9 cellular contexts compared by ENCODE assay signal in the genomic region with DNA sequence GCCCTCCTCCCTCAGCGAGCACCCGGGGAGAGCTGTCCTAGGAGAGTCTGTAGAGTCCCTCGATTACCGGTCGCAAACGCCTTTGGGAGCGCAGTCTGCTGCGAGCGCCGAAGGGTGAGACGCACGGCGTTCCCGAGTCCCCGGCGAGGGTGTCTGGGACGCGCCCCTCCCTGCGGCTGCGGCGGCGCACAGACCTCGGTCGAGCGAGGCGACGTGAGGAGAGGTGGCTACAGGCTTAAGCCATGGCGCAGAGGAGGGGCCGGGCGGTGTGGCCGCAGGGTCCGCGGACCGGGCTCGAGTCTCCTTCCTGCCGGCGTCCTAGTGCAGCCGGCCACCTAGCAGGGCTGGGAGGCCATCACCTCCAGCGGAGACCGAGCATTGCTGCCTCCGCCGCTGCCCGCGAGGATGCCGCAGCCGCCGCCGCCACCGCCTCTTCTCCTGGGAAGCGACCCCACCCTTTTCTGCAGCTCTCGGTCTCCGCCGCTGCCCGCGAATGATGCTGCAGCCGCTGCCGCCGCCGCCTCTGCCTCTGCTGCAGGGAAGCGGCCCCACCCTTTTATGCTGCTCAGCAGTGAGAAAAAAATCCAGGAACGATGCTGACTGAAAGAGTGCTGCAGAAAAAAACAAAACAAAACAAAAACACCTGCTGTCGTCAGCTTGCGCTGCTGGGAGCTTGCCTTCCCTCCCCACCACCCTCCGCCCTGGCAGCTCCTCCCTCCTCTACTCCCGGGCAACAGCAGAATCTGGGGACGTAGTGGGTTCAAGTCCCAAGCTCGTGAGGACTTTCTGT. TPM values are rescaled to one million over a fixed set of nuclear protein-coding genes. Genes with fewer than 3 reads are reported as not detected.
DNase-seq lines count a peak whose midpoint lies in the region; ATAC-seq and TF ChIP-seq lines count a peak whose summit lies in the region.
"Had no signal": no experiment of that assay in that cellular context is flagged by ENCODE, and none has a peak within 500 bp of the region (broad histone marks: within the 10 kb centered on the region; RNA-seq: fewer than 3 reads in every experiment).

MAP6 (minus strand) TSS at position 531 of the 790 bp plus-strand sequence. CDS start 669 bp downstream, outside the sequence.

- H4K20me1 ChIP-seq in hepatocyte (ENCODE audit: insufficient read depth, poor library complexity, severe bottlenecking) = no peaks in the 10 kb centered on the region

- peak within 1 kb of the TSS; percentile 90 for H2AFZ ChIP-seq in hepatocyte

- H3K9me2 ChIP-seq in hepatocyte (replicated peaks; ENCODE audit: insufficient read depth) = no peaks in the 10 kb centered on the region

- H3K36me3 ChIP-seq in hepatocyte (replicated peaks; ENCODE audit: insufficient read depth, low read depth) = no peaks in the 10 kb centered on the region

- H3K79me2 ChIP-seq in hepatocyte = no peaks in the 10 kb centered on the region

- no peak for TF ChIP-seq CTCF in hepatocyte (IDR thresholded peaks at IDR 0.05; ENCODE audit: poor library complexity)

- no peaks in the 10 kb centered on the region for H3K9me3 ChIP-seq in hepatocyte (ENCODE audit: low read depth)

- DNase-seq in NCI-H524 (lab: John Stamatoyannopoulos, UW) (peak; percentile 23 to 41), NCI-H524 treated with DMSO at 0.1 percent for 48 hours (lab: John Stamatoyannopoulos, UW) (no peak), NCI-H2171 treated with DMSO at 0.1 percent for 48 hours (lab: John Stamatoyannopoulos, UW) (peak; percentile 91), hepatocyte (ENCODE audit: low spot score) (peak; percentile 72), putamen (ENCODE audit: low spot score) (peak; percentile 68), T1000 (lab: John Stamatoyannopoulos, UW) (no peak)

- WGBS in hepatocyte (ENCODE audit: low lambda C conversion rate, missing lambda C conversion rate) = 5% methylated on average over 56 of the region's 67 CpGs

- H3K27ac ChIP-seq in angular gyrus (ENCODE audit: low read depth, low read length) (peak within 1 kb of the TSS; percentile 78), hepatocyte (no peak within 1 kb of the TSS)
- H3K27ac ChIP-seq: C4-2B had no signal

- H3K4me1 ChIP-seq in hepatocyte (ENCODE audit: insufficient read depth) = peaks cover 10% of the 10 kb centered on the region

- H3K27me3 ChIP-seq in hepatocyte = peaks cover 78% of the 10 kb centered on the region

- peak within 1 kb of the TSS; percentile 98 for H3K4me2 ChIP-seq in hepatocyte

- peak within 1 kb of the TSS; percentile 42 for H3K4me3 ChIP-seq in hepatocyte

- ATAC-seq in GM18519 (IDR thresholded peaks at IDR 0.05; ENCODE audit: low FRiP score, unreplicated experiment) = no peak

RNA-seq across cellular contexts. Expression of gene MAP6, which starts in this region (rescaled TPM):
- total RNA-seq in hepatocyte = 2.2 and 3.8 TPM in 2 replicates
- 4.4 and 6.4 TPM in 2 replicates for polyA plus RNA-seq in hepatocyte

Comparison
In these comparisons a context has a peak if more than half of its experiments do, and no peak if none do; other contexts are left out.
1. DNase-seq: peak in NCI-H524 (2 of 2), NCI-H2171 treated with DMSO at 0.1 percent for 48 hours (single experiment), hepatocyte (single experiment) and putamen (single experiment); none in NCI-H524 treated with DMSO at 0.1 percent for 48 hours (single experiment) and T1000 (single experiment).